ENCODE assay signal across 1 cellular context in genomic region chr20:45898285-45898684, GRCh38.
TF ChIP-seq lines count a peak whose summit lies in the region.

No MANE protein-coding gene starts in this region.

TF ChIP-seq in HepG2, 621 proteins besides CTCF, POLR2A, EP300 and RAD21:
- TF ChIP-seq RBFOX2 (IDR thresholded peaks at IDR 0.05; ENCODE audit: low read depth, low read length) (0 out of 2 replicates have a peak, but pooled peaks have one; percentile 18), AGO2 (optimal IDR thresholded peaks at IDR 0.05; ENCODE audit: low read depth, low read length) (peak; percentile 68), SNAPC2 (CRISPR knock-in tag; IDR thresholded peaks at IDR 0.05) (no peak)
TF ChIP-seq in HepG2: peak in this region for 2.
